ENCODE assay signal across 1 cellular context in the genomic region with DNA sequence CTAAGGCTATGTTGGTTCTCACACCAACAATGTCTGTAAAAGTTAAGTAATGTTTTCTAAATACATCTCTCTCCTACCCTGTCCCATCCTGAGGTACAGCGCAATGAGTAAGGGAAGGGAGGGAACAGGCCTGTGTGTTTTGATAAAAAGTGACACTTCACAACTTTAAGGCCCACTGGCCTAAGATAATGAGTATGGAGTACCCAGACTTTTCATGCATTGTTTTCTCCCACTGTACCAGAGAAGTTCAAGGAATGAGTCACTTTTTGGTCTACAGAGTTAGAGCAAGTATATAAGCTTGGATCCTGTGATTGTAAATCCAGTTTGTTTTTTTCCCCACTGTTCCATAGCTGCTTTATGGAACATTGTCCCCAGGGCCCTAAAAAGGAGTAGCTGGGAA.
TF ChIP-seq lines count a peak whose summit lies in the region.

No MANE protein-coding gene starts in this region.

TF ChIP-seq in GM23338, 12 proteins besides CTCF, POLR2A, EP300 and RAD21:
- TF ChIP-seq JUNB (IDR thresholded peaks at IDR 0.05; ENCODE audit: unreplicated experiment) (no peak), ZNF114 (CRISPR knock-in tag; IDR thresholded peaks at IDR 0.05) (no peak), POLR2AphosphoS5 (IDR thresholded peaks at IDR 0.05; ENCODE audit: low read depth) (no peak), NANOG (IDR thresholded peaks at IDR 0.05; ENCODE audit: borderline replicate concordance) (no peak), STAT1 (IDR thresholded peaks at IDR 0.05; ENCODE audit: unreplicated experiment) (no peak), CREB1 (CRISPR knock-in tag; IDR thresholded peaks at IDR 0.05; ENCODE audit: low read depth) (no peak), EZH2 (IDR thresholded peaks at IDR 0.05; ENCODE audit: low read depth, unreplicated experiment) (no peak)
- TF ChIP-seq, protein P1, sequence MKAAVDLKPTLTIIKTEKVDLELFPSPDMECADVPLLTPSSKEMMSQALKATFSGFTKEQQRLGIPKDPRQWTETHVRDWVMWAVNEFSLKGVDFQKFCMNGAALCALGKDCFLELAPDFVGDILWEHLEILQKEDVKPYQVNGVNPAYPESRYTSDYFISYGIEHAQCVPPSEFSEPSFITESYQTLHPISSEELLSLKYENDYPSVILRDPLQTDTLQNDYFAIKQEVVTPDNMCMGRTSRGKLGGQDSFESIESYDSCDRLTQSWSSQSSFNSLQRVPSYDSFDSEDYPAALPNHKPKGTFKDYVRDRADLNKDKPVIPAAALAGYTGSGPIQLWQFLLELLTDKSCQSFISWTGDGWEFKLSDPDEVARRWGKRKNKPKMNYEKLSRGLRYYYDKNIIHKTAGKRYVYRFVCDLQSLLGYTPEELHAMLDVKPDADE (IDR thresholded peaks at IDR 0.05), result no peak
- TF ChIP-seq, protein P2, sequence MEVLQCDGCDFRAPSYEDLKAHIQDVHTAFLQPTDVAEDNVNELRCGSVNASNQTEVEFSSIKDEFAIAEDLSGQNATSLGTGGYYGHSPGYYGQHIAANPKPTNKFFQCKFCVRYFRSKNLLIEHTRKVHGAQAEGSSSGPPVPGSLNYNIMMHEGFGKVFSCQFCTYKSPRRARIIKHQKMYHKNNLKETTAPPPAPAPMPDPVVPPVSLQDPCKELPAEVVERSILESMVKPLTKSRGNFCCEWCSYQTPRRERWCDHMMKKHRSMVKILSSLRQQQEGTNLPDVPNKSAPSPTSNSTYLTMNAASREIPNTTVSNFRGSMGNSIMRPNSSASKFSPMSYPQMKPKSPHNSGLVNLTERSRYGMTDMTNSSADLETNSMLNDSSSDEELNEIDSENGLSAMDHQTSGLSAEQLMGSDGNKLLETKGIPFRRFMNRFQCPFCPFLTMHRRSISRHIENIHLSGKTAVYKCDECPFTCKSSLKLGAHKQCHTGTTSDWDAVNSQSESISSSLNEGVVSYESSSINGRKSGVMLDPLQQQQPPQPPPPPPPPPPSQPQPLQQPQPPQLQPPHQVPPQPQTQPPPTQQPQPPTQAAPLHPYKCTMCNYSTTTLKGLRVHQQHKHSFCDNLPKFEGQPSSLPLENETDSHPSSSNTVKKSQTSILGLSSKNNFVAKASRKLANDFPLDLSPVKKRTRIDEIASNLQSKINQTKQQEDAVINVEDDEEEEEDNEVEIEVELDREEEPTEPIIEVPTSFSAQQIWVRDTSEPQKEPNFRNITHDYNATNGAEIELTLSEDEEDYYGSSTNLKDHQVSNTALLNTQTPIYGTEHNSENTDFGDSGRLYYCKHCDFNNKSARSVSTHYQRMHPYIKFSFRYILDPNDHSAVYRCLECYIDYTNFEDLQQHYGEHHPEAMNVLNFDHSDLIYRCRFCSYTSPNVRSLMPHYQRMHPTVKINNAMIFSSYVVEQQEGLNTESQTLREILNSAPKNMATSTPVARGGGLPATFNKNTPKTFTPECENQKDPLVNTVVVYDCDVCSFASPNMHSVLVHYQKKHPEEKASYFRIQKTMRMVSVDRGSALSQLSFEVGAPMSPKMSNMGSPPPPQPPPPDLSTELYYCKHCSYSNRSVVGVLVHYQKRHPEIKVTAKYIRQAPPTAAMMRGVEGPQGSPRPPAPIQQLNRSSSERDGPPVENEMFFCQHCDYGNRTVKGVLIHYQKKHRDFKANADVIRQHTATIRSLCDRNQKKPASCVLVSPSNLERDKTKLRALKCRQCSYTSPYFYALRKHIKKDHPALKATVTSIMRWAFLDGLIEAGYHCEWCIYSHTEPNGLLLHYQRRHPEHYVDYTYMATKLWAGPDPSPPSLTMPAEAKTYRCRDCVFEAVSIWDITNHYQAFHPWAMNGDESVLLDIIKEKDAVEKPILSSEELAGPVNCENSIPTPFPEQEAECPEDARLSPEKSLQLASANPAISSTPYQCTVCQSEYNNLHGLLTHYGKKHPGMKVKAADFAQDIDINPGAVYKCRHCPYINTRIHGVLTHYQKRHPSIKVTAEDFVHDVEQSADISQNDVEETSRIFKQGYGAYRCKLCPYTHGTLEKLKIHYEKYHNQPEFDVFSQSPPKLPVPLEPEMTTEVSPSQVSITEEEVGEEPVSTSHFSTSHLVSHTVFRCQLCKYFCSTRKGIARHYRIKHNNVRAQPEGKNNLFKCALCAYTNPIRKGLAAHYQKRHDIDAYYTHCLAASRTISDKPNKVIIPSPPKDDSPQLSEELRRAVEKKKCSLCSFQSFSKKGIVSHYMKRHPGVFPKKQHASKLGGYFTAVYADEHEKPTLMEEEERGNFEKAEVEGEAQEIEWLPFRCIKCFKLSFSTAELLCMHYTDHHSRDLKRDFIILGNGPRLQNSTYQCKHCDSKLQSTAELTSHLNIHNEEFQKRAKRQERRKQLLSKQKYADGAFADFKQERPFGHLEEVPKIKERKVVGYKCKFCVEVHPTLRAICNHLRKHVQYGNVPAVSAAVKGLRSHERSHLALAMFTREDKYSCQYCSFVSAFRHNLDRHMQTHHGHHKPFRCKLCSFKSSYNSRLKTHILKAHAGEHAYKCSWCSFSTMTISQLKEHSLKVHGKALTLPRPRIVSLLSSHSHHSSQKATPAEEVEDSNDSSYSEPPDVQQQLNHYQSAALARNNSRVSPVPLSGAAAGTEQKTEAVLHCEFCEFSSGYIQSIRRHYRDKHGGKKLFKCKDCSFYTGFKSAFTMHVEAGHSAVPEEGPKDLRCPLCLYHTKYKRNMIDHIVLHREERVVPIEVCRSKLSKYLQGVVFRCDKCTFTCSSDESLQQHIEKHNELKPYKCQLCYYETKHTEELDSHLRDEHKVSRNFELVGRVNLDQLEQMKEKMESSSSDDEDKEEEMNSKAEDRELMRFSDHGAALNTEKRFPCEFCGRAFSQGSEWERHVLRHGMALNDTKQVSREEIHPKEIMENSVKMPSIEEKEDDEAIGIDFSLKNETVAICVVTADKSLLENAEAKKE (CRISPR knock-in tag; IDR thresholded peaks at IDR 0.05), result no peak
- TF ChIP-seq, protein P3, sequence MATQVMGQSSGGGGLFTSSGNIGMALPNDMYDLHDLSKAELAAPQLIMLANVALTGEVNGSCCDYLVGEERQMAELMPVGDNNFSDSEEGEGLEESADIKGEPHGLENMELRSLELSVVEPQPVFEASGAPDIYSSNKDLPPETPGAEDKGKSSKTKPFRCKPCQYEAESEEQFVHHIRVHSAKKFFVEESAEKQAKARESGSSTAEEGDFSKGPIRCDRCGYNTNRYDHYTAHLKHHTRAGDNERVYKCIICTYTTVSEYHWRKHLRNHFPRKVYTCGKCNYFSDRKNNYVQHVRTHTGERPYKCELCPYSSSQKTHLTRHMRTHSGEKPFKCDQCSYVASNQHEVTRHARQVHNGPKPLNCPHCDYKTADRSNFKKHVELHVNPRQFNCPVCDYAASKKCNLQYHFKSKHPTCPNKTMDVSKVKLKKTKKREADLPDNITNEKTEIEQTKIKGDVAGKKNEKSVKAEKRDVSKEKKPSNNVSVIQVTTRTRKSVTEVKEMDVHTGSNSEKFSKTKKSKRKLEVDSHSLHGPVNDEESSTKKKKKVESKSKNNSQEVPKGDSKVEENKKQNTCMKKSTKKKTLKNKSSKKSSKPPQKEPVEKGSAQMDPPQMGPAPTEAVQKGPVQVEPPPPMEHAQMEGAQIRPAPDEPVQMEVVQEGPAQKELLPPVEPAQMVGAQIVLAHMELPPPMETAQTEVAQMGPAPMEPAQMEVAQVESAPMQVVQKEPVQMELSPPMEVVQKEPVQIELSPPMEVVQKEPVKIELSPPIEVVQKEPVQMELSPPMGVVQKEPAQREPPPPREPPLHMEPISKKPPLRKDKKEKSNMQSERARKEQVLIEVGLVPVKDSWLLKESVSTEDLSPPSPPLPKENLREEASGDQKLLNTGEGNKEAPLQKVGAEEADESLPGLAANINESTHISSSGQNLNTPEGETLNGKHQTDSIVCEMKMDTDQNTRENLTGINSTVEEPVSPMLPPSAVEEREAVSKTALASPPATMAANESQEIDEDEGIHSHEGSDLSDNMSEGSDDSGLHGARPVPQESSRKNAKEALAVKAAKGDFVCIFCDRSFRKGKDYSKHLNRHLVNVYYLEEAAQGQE (IDR thresholded peaks at IDR 0.05; ENCODE audit: unreplicated experiment), result no peak
TF ChIP-seq in GM23338: peak in this region for 0.
